In genomic region chr10:7338469-7338868, GRCh38 we compare ENCODE assay signal across 17 cellular contexts.
"Had no signal": no experiment of that assay in that cellular context is flagged by ENCODE, and none has a peak within 500 bp of the region (broad histone marks: within the 10 kb centered on the region; RNA-seq: fewer than 3 reads in every experiment).

No MANE protein-coding gene starts in this region.

- H3K27ac Mint-ChIP-seq: activated CD4-positive, alpha-beta memory T cell treated with anti-CD3 and anti-CD28 coated beads, Interleukin-2, amount 10 ng/mL, durations not matched to agents 7 days and 5 days; endodermal cell had no signal

- H3K27me3 Mint-ChIP-seq: activated CD4-positive, alpha-beta memory T cell treated with anti-CD3 and anti-CD28 coated beads, Interleukin-2, amount 10 ng/mL, durations not matched to agents 7 days and 5 days; naive thymus-derived CD4-positive, alpha-beta T cell; T-cell had no signal

- ATAC-seq: gastrocnemius medialis; left lung; naive thymus-derived CD4-positive, alpha-beta T cell; sciatic nerve had no signal

- DNase-seq: activated CD4-positive, alpha-beta memory T cell treated with anti-CD3 and anti-CD28 coated beads, Interleukin-2, amount 10 ng/mL, durations not matched to agents 7 days and 5 days; activated CD4-positive, alpha-beta T cell treated with anti-CD3 and anti-CD28 coated beads for 4 hours; activated effector memory CD4-positive, alpha-beta T cell treated with Interleukin-2 at 50 U/mL for 16 hours; activated T-cell treated with anti-CD3 and anti-CD28 coated beads, Interleukin-2, amount 50 U/mL, for 4 hours; cerebellar nuclear complex; endodermal cell; esophagus squamous epithelium; gastrocnemius medialis; kidney glomerular epithelial cell; left lung; naive thymus-derived CD4-positive, alpha-beta T cell; SK-N-SH; small intestine; stimulated activated naive CD4-positive, alpha-beta T cell; T-cell; tibial artery had no signal

- H3K9me3 ChIP-seq: esophagus squamous epithelium, gastrocnemius medialis, left lung, SK-N-SH, tibial artery had no signal

- H3K9me3 Mint-ChIP-seq: activated T-cell treated with anti-CD3 and anti-CD28 coated beads, Interleukin-2, amount 50 U/mL, for 4 hours; T-cell had no signal

- H3K4me3 Mint-ChIP-seq: activated CD4-positive, alpha-beta memory T cell treated with anti-CD3 and anti-CD28 coated beads, Interleukin-2, amount 10 ng/mL, durations not matched to agents 7 days and 5 days; activated T-cell treated with anti-CD3 and anti-CD28 coated beads, Interleukin-2, amount 50 U/mL, for 4 hours; endodermal cell; T-cell had no signal
